14 cellular contexts compared by ENCODE assay signal in the genomic region with DNA sequence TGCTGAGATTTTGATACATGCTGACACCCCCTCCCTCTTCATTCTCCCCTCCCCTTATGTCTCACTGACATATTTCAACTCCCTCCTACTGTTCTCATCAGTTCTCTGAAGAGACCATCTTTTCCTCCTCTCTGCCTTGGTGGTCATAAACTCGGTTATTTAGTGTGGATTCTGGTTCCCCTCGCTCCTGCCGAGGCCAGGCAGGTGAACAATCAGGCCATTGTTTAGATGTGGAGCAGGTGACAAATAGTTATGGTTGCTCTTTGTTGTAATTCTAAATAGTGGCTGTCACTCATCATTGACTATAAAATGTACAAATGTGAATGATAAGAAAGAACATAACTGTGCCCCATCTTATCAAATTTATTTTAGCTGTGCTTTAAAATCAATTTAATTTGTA.
DNase-seq lines count a peak whose midpoint lies in the region; ATAC-seq, FAIRE-seq and TF ChIP-seq lines count a peak whose summit lies in the region.
"Had no signal": no experiment of that assay in that cellular context is flagged by ENCODE, and none has a peak within 500 bp of the region (broad histone marks: within the 10 kb centered on the region; RNA-seq: fewer than 3 reads in every experiment).

No MANE protein-coding gene starts in this region.

- no peaks in the 10 kb centered on the region for H3K36me3 ChIP-seq in neuronal stem cell (replicated peaks in 1 of 2; ENCODE audit: control insufficient read depth in 2 of 2, insufficient read depth in 2 of 2, low read length in 2 of 2)
- H3K36me3 ChIP-seq in breast epithelium: no peaks in the 10 kb centered on the region
- H3K36me3 ChIP-seq: heart left ventricle, left lung had no signal

- CTCF ChIA-PET in activated naive CD4-positive, alpha-beta T cell treated with anti-CD3 and anti-CD28 coated beads for 36 hours (lab: Charles Lee): interaction anchor here (1.5 kb wide), 1 partner anchor 86 kb away, joined by 5 read pairs; no protein-coding TSS in a partner anchor

- H2AK5ac ChIP-seq in neuronal stem cell (ENCODE audit: low read depth, low read length): no peak overlapping the region

- H3K27me3 ChIP-seq in neuronal stem cell (ENCODE audit: control insufficient read depth in 3 of 3, insufficient read depth in 3 of 3, low read depth in 1 of 3, low read length in 3 of 3) (no peaks in the 10 kb centered on the region), breast epithelium (peaks cover 0 to 73% of the 10 kb centered on the region in 2 donors)

- H2BK5ac ChIP-seq in neuronal stem cell (ENCODE audit: low read length): no peak overlapping the region

- FAIRE-seq in RCC 7860 (lab: Jason Lieb, UNC): no peak

- no peak for TF ChIP-seq CTCF in breast epithelium (IDR thresholded peaks at IDR 0.05)

- no peak overlapping the region for H3K23ac ChIP-seq in neuronal stem cell (ENCODE audit: low read depth, low read length, poor library complexity)

- H3K9me3 Mint-ChIP-seq in activated naive CD4-positive, alpha-beta T cell treated with anti-CD3 and anti-CD28 coated beads for 36 hours: peaks cover 2% of the 10 kb centered on the region
- no peaks in the 10 kb centered on the region for H3K9me3 Mint-ChIP-seq in activated naive CD8-positive, alpha-beta T cell (ENCODE audit: low read depth)

- H4K8ac ChIP-seq in neuronal stem cell (ENCODE audit: low read depth, low read length): no peak overlapping the region

- no peak for DNase-seq in activated naive CD4-positive, alpha-beta T cell treated with anti-CD3 and anti-CD28 coated beads for 36 hours
- DNase-seq in activated naive CD4-positive, alpha-beta T cell treated with Interleukin-2 at 50 U/mL for 16 hours: no peak
- DNase-seq in NCI-H146 treated with DMSO at 0.1 percent for 48 hours (lab: John Stamatoyannopoulos, UW; ENCODE audit: unreplicated experiment): peak; percentile 53
- no peak for DNase-seq in neuronal stem cell (ENCODE audit: low spot score)
- no peak for DNase-seq in breast epithelium (ENCODE audit: low spot score in 2 of 2)
- no peak for DNase-seq in RCC 7860 (ENCODE audit: low spot score)
- DNase-seq: heart left ventricle, left lung, natural killer cell, NCI-H1048, NCI-H345 had no signal

- no peak overlapping the region for H3K4ac ChIP-seq in neuronal stem cell (ENCODE audit: low read length)

- H3K79me1 ChIP-seq in neuronal stem cell (ENCODE audit: low read depth, low read length): no peaks in the 10 kb centered on the region

- H2AFZ ChIP-seq in neuronal stem cell (ENCODE audit: low read length): peak overlapping the region; percentile 89

- H3K18ac ChIP-seq in neuronal stem cell (ENCODE audit: low read length): no peak overlapping the region

- H3K36me3 Mint-ChIP-seq in activated naive CD4-positive, alpha-beta T cell treated with anti-CD3 and anti-CD28 coated beads for 36 hours (ENCODE audit: low read depth): no peaks in the 10 kb centered on the region
- no peaks in the 10 kb centered on the region for H3K36me3 Mint-ChIP-seq in activated naive CD8-positive, alpha-beta T cell
- H3K36me3 Mint-ChIP-seq: natural killer cell, type B pancreatic cell had no signal

- TF ChIP-seq POLR2A in breast epithelium (IDR thresholded peaks at IDR 0.05): no peak
- no peak for TF ChIP-seq POLR2A in GM18505 (IDR thresholded peaks at IDR 0.05; ENCODE audit: borderline replicate concordance, extremely low read depth, insufficient read depth, insufficient read length)

- H4K91ac ChIP-seq in neuronal stem cell (ENCODE audit: low read depth, low read length, poor library complexity): no peak overlapping the region

- H3K4me3 Mint-ChIP-seq in activated naive CD4-positive, alpha-beta T cell treated with anti-CD3 and anti-CD28 coated beads for 36 hours: no peak overlapping the region
- no peak overlapping the region for H3K4me3 Mint-ChIP-seq in activated naive CD8-positive, alpha-beta T cell
- H3K4me3 Mint-ChIP-seq: natural killer cell, type B pancreatic cell had no signal

- no peaks in the 10 kb centered on the region for H3K27me3 Mint-ChIP-seq in activated naive CD4-positive, alpha-beta T cell treated with anti-CD3 and anti-CD28 coated beads for 36 hours (ENCODE audit: low read depth)
- no peaks in the 10 kb centered on the region for H3K27me3 Mint-ChIP-seq in activated naive CD8-positive, alpha-beta T cell
- H3K27me3 Mint-ChIP-seq: type B pancreatic cell had no signal

- no peak overlapping the region for H3K14ac ChIP-seq in neuronal stem cell (ENCODE audit: low read length)

- H3K9me3 ChIP-seq in neuronal stem cell (replicated peaks in 1 of 2; ENCODE audit: control insufficient read depth in 2 of 2, insufficient read depth in 1 of 2, low read depth in 1 of 2, low read length in 2 of 2) (no peaks in the 10 kb centered on the region), breast epithelium (no peaks in the 10 kb centered on the region)
- H3K9me3 ChIP-seq: heart left ventricle, left lung had no signal

- H3K4me1 ChIP-seq in neuronal stem cell (ENCODE audit: control insufficient read depth in 2 of 2, insufficient read depth in 1 of 2, low read depth in 1 of 2, low read length in 2 of 2) (peaks cover 10 to 12% of the 10 kb centered on the region in 2 donors), breast epithelium (no peaks in the 10 kb centered on the region)
- H3K4me1 ChIP-seq: left lung had no signal

- no peak for ATAC-seq in GM18505 (IDR thresholded peaks at IDR 0.05; ENCODE audit: unreplicated experiment)
- ATAC-seq: heart left ventricle, natural killer cell had no signal

- intact Hi-C loops in activated naive CD4-positive, alpha-beta T cell treated with anti-CD3 and anti-CD28 coated beads for 36 hours (cut with micrococcal nuclease): loop anchor here (5.0 to 10.0 kb wide), 6 partner anchors 99 to 511 kb away; partner anchors contain the start of gene BCOR
- intact Hi-C loops in breast epithelium (cut with DNase I; ENCODE audit: low total_unique reads): no loop called here

- H3K4me3 ChIP-seq in neuronal stem cell (ENCODE audit: low read length in 2 of 2): no peak overlapping the region
- no peak overlapping the region for H3K4me3 ChIP-seq in breast epithelium
- H3K4me3 ChIP-seq: heart left ventricle, left lung had no signal

- no peak overlapping the region for H3K4me2 ChIP-seq in neuronal stem cell (ENCODE audit: insufficient read depth, low read length, poor library complexity, severe bottlenecking)

- no CpG with 5 or more reads among the region's 3 CpGs for WGBS in neuronal stem cell (ENCODE audit: extremely low coverage in 2 of 2, insufficient read length in 2 of 2, insufficient replicate concordance in 1 of 2), 2 donors

- H3K4me1 Mint-ChIP-seq in activated naive CD4-positive, alpha-beta T cell treated with anti-CD3 and anti-CD28 coated beads for 36 hours (ENCODE audit: low read depth): peaks cover 49% of the 10 kb centered on the region
- H3K4me1 Mint-ChIP-seq in activated naive CD8-positive, alpha-beta T cell (ENCODE audit: low read depth): peaks cover 44% of the 10 kb centered on the region

- no peak overlapping the region for H3K27ac ChIP-seq in neuronal stem cell (replicated peaks; ENCODE audit: low read length)
- H3K27ac ChIP-seq in breast epithelium: no peak overlapping the region

- H2BK15ac ChIP-seq in neuronal stem cell (ENCODE audit: low read length): no peak overlapping the region

- no peak overlapping the region for H2BK12ac ChIP-seq in neuronal stem cell (ENCODE audit: low read length)

- peak overlapping the region; percentile 83 for H3K27ac Mint-ChIP-seq in activated naive CD4-positive, alpha-beta T cell treated with anti-CD3 and anti-CD28 coated beads for 36 hours
- H3K27ac Mint-ChIP-seq in activated naive CD8-positive, alpha-beta T cell: peak overlapping the region; percentile 54
- H3K27ac Mint-ChIP-seq: natural killer cell had no signal

- H2BK120ac ChIP-seq in neuronal stem cell (ENCODE audit: low read depth, low read length): no peak overlapping the region

- no peak overlapping the region for H3K9ac ChIP-seq in neuronal stem cell (ENCODE audit: low read depth, low read length, poor library complexity)
